9 cellular contexts compared by ENCODE assay signal in genomic region chr6:109008061-109008460, GRCh38.
DNase-seq lines count a peak whose midpoint lies in the region; TF ChIP-seq lines count a peak whose summit lies in the region.
"Had no signal": no experiment of that assay in that cellular context is flagged by ENCODE, and none has a peak within 500 bp of the region (broad histone marks: within the 10 kb centered on the region; RNA-seq: fewer than 3 reads in every experiment).

No MANE protein-coding gene starts in this region.

- H3K9me2 ChIP-seq in hepatocyte (replicated peaks; ENCODE audit: insufficient read depth), result no peaks in the 10 kb centered on the region

- H3K27me3 ChIP-seq in hepatocyte, result no peaks in the 10 kb centered on the region
- H3K27me3 ChIP-seq in A673 (replicated peaks; ENCODE audit: insufficient read depth, low read depth, low read length, poor library complexity), result no peaks in the 10 kb centered on the region

- H3K36me3 ChIP-seq in hepatocyte (replicated peaks; ENCODE audit: insufficient read depth, low read depth) (no peaks in the 10 kb centered on the region), A673 (ENCODE audit: insufficient read depth, low read length, poor library complexity, severe bottlenecking) (no peaks in the 10 kb centered on the region)
- H3K36me3 ChIP-seq: BLaER1 had no signal

- H2AFZ ChIP-seq in hepatocyte, result no peak overlapping the region

- 76% methylated on average over 4 of the region's 4 CpGs for WGBS in hepatocyte (ENCODE audit: low lambda C conversion rate, missing lambda C conversion rate)

- peaks cover 63% of the 10 kb centered on the region for H3K79me2 ChIP-seq in hepatocyte

- H3K9me3 ChIP-seq in hepatocyte (ENCODE audit: low read depth), result no peaks in the 10 kb centered on the region
- H3K9me3 ChIP-seq in A673 (ENCODE audit: low read depth, low read length, poor library complexity, severe bottlenecking), result no peaks in the 10 kb centered on the region
- H3K9me3 ChIP-seq: BLaER1 had no signal

- DNase-seq in T-helper 1 cell, result no peak
- DNase-seq in hepatocyte (ENCODE audit: low spot score), result no peak
- DNase-seq in superior temporal gyrus (ENCODE audit: extremely low spot score), result peak; percentile 74
- no peak for DNase-seq in A673 (ENCODE audit: low spot score)
- no peak for DNase-seq in DMS79 treated with DMSO at 0.1 percent for 48 hours (lab: John Stamatoyannopoulos, UW)
- DNase-seq in NCI-H1417 treated with DMSO at 0.1 percent for 48 hours (lab: John Stamatoyannopoulos, UW), result no peak

- POLR2A ChIA-PET in A673 (lab: Charles Lee; ENCODE audit: low non-redundant PET), result no interaction called here

- peak overlapping the region; percentile 94 for H3K4me3 Mint-ChIP-seq in T-helper 1 cell treated with Interleukin-12 subunit alpha and Interleukin-12 subunit beta and Interleukin-4 antibody, amounts not matched to agents 30 μg/mL and 1 μg/mL, for 36 hours

- CTCF ChIA-PET in A673 (lab: Charles Lee), result no interaction called here

- peaks cover 26% of the 10 kb centered on the region for H3K4me1 ChIP-seq in hepatocyte (ENCODE audit: insufficient read depth)
- no peaks in the 10 kb centered on the region for H3K4me1 ChIP-seq in A673 (ENCODE audit: insufficient read depth, low read length, poor library complexity, severe bottlenecking)

- H3K4me3 ChIP-seq in WI38 (ENCODE audit: low read depth, low read length), result peak overlapping the region; percentile 97
- peak overlapping the region; percentile 89 for H3K4me3 ChIP-seq in hepatocyte
- no peak overlapping the region for H3K4me3 ChIP-seq in A673 (ENCODE audit: low read depth, low read length, poor library complexity, severe bottlenecking)

- H3K9me3 Mint-ChIP-seq in T-helper 1 cell treated with Interleukin-12 subunit alpha and Interleukin-12 subunit beta and Interleukin-4 antibody, amounts not matched to agents 30 μg/mL and 1 μg/mL, for 36 hours, result no peaks in the 10 kb centered on the region

- peaks cover 38% of the 10 kb centered on the region for H3K4me1 Mint-ChIP-seq in T-helper 1 cell treated with Interleukin-12 subunit alpha and Interleukin-12 subunit beta and Interleukin-4 antibody, amounts not matched to agents 30 μg/mL and 1 μg/mL, for 36 hours (ENCODE audit: low read depth)

- H3K4me2 ChIP-seq in hepatocyte, result peak overlapping the region; percentile 75

- intact Hi-C loops in A673 (cut with micrococcal nuclease; ENCODE audit: unreplicated experiment), result no loop called here

- peaks cover 1% of the 10 kb centered on the region for H3K36me3 Mint-ChIP-seq in T-helper 1 cell treated with Interleukin-12 subunit alpha and Interleukin-12 subunit beta and Interleukin-4 antibody, amounts not matched to agents 30 μg/mL and 1 μg/mL, for 36 hours (ENCODE audit: low read depth)

- H3K27ac Mint-ChIP-seq in T-helper 1 cell treated with Interleukin-12 subunit alpha and Interleukin-12 subunit beta and Interleukin-4 antibody, amounts not matched to agents 30 μg/mL and 1 μg/mL, for 36 hours, result peak overlapping the region; percentile 8

- no TSS peak for BruUV-seq in A673 (replicated peaks; lab: Mats Ljungman, UMichigan)

- H4K20me1 ChIP-seq in hepatocyte (ENCODE audit: insufficient read depth, poor library complexity, severe bottlenecking), result peaks cover 14% of the 10 kb centered on the region

- H3K27ac ChIP-seq in hepatocyte (peak overlapping the region; percentile 93), A673 (ENCODE audit: low read depth, low read length, poor library complexity, severe bottlenecking) (no peak overlapping the region)
- H3K27ac ChIP-seq: BLaER1 had no signal

- H3K27me3 Mint-ChIP-seq in T-helper 1 cell treated with Interleukin-12 subunit alpha and Interleukin-12 subunit beta and Interleukin-4 antibody, amounts not matched to agents 30 μg/mL and 1 μg/mL, for 36 hours (ENCODE audit: low read depth), result peaks cover 5% of the 10 kb centered on the region

- no peak for TF ChIP-seq CTCF in WI38 (IDR thresholded peaks at IDR 0.05; ENCODE audit: low read depth, low read length)
- TF ChIP-seq CTCF in hepatocyte (IDR thresholded peaks at IDR 0.05; ENCODE audit: poor library complexity), result no peak
- TF ChIP-seq CTCF in A673 (conservative IDR thresholded peaks at IDR 0.05; ENCODE audit: low read depth, low read length), result no peak
